ENCODE assay signal across 20 cellular contexts in the genomic region with DNA sequence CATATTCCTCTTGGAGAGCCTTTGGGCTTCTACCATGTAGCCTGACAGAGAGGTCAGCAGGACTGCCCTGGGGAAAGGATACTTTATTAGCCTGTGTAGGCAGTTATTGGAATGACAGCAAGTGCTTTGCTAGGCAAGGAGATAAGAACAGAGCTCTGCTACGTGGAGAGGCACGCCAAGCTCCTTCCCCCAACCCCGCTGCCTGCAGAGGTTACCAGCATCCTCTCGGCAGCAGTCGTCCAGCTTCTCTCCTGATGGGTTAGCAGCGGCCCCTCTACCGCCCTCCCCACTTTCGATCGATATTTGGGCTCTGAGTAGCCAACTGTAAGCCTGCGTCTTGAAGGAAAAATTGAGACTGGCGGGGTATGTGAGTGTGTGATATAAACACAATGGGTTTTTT.
A peak's percentile ranks its signal among the peaks of the same experiment; 100 is the strongest.
DNase-seq lines count a peak whose midpoint lies in the region; ATAC-seq, FAIRE-seq and TF ChIP-seq lines count a peak whose summit lies in the region.
"Had no signal": no experiment of that assay in that cellular context is flagged by ENCODE, and none has a peak within 500 bp of the region (broad histone marks: within the 10 kb centered on the region; RNA-seq: fewer than 3 reads in every experiment).

No MANE protein-coding gene starts in this region.

- no peaks in the 10 kb centered on the region for H3K27me3 ChIP-seq in BLaER1 treated with 17β-estradiol and CSF1 and Interleukin-3, amounts not matched to agents 10 nM and 100 nM
- no peaks in the 10 kb centered on the region for H3K27me3 ChIP-seq in K562 (ENCODE audit: control insufficient read depth in 2 of 2, insufficient read depth in 2 of 2, low read length in 2 of 2)
- H3K27me3 ChIP-seq: breast epithelium, neural progenitor cell, vagina had no signal

- no peak overlapping the region for H3K4me3 Mint-ChIP-seq in stimulated activated memory B cell treated with anti-CD40 and anti-IgM and Interleukin-4, amounts not matched to agents 10 μg/mL and 1 μg/mL and 100 μg/mL, for 72 hours
- H3K4me3 Mint-ChIP-seq: activated CD4-positive, alpha-beta T cell treated with anti-CD3 and anti-CD28 coated beads for 36 hours; neural progenitor cell had no signal

- DNase-seq in K562 (ENCODE audit: extremely low read depth in 1 of 4, low spot score in 3 of 4) (peak; percentile 74 to 87 (median 82)), kidney (no peak), SKM-1 treated with dmso at 0.1 percent for 144 hours (lab: John Stamatoyannopoulos, UW; ENCODE audit: unreplicated experiment) (no peak), glomerular visceral epithelial cell (ENCODE audit: extremely low spot score) (no peak), UCSD-AML1 (lab: John Stamatoyannopoulos, UW; ENCODE audit: unreplicated experiment) (no peak), NCI-H1436 treated with DMSO at 0.1 percent for 48 hours (lab: John Stamatoyannopoulos, UW) (no peak)
- DNase-seq: activated CD4-positive, alpha-beta T cell treated with anti-CD3 and anti-CD28 coated beads for 36 hours; HCEC 1CT; IMR-90; NCI-H748 treated with DMSO at 0.1 percent for 48 hours; stimulated activated CD4-positive, alpha-beta T cell treated with anti-CD3 and anti-CD28 coated beads, Interleukin-2, amount 100 ng/mL, for 48 hours; T-helper 1 cell had no signal

- POLR2A ChIA-PET in K562 (lab: Yijun Ruan, JAX): interaction anchor here (0.6 to 4.1 kb wide), 8 partner anchors 10 to 120 kb away, joined by 3 to 38 read pairs (median 5); no protein-coding TSS in a partner anchor

- peaks cover 33 to 73% (median 54%) of the 10 kb centered on the region in 11 experiments for H3K36me3 ChIP-seq in BLaER1 treated with 17β-estradiol and CSF1 and Interleukin-3, amounts not matched to agents 10 nM and 100 nM
- H3K36me3 ChIP-seq in K562 (ENCODE audit: control insufficient read depth, insufficient read depth, low read length) (peaks cover 35% of the 10 kb centered on the region), kidney (ENCODE audit: control insufficient read depth in 1 of 2, insufficient read depth in 2 of 2, low read length in 2 of 2) (peaks cover 0 to 3% of the 10 kb centered on the region in 2 donors)
- H3K36me3 ChIP-seq: breast epithelium, neural progenitor cell had no signal

- H3K4me2 ChIP-seq in BLaER1 treated with 17β-estradiol and CSF1 and Interleukin-3, amounts not matched to agents 10 nM and 100 nM: peak overlapping the region; percentile 10 to 64 (median 47); a peak in 18 of 22 replicates
- peak overlapping the region; percentile 79 for H3K4me2 ChIP-seq in K562 (ENCODE audit: insufficient read depth, low read length)
- H3K4me2 ChIP-seq: neural progenitor cell had no signal

- peak; percentile 47; the same call in 1 of the 2 replicates for TF ChIP-seq EP300 in K562 (IDR thresholded peaks at IDR 0.05; ENCODE audit: low read length)

- H4K20me1 ChIP-seq in BLaER1 treated with 17β-estradiol and CSF1 and Interleukin-3, amounts not matched to agents 10 nM and 100 nM: no peaks in the 10 kb centered on the region; a peak in 1 of 22 replicates
- H4K20me1 ChIP-seq in K562 (replicated peaks; ENCODE audit: control insufficient read depth, insufficient read depth, low read length): no peaks in the 10 kb centered on the region

- peak overlapping the region; percentile 59 for H3K27ac Mint-ChIP-seq in stimulated activated memory B cell treated with anti-CD40 and anti-IgM and Interleukin-4, amounts not matched to agents 10 μg/mL and 1 μg/mL and 100 μg/mL, for 72 hours
- H3K27ac Mint-ChIP-seq: activated CD4-positive, alpha-beta T cell treated with anti-CD3 and anti-CD28 coated beads for 36 hours; neural progenitor cell had no signal

- H3K4me1 ChIP-seq in BLaER1 treated with 17β-estradiol and CSF1 and Interleukin-3, amounts not matched to agents 10 nM and 100 nM: peaks cover 16 to 31% (median 25%) of the 10 kb centered on the region in 10 experiments
- H3K4me1 ChIP-seq in K562 (replicated peaks in 1 of 2; ENCODE audit: control insufficient read depth in 2 of 2, insufficient read depth in 2 of 2, low read length in 2 of 2) (peaks cover 28 to 46% of the 10 kb centered on the region in 2 experiments), kidney (ENCODE audit: control insufficient read depth in 1 of 2, insufficient read depth in 1 of 2, low read depth in 1 of 2, low read length in 2 of 2) (peaks cover 13 to 26% of the 10 kb centered on the region in 2 donors)
- H3K4me1 ChIP-seq: breast epithelium, neural progenitor cell had no signal

- no peaks in the 10 kb centered on the region for H3K27me3 Mint-ChIP-seq in stimulated activated memory B cell treated with anti-CD40 and anti-IgM and Interleukin-4, amounts not matched to agents 10 μg/mL and 1 μg/mL and 100 μg/mL, for 72 hours
- H3K27me3 Mint-ChIP-seq: activated CD4-positive, alpha-beta T cell treated with anti-CD3 and anti-CD28 coated beads for 36 hours had no signal

- ATAC-seq in K562: peak; percentile 86
- ATAC-seq in stimulated activated memory B cell treated with anti-CD40 and anti-IgM and Interleukin-4, amounts not matched to agents 10 μg/mL and 1 μg/mL and 100 μg/mL, for 72 hours: no peak
- ATAC-seq: activated CD4-positive, alpha-beta T cell treated with anti-CD3 and anti-CD28 coated beads for 36 hours; activated naive CD4-positive, alpha-beta T cell treated with anti-CD3 and anti-CD28 coated beads, Interleukin-2, amount 50 U/mL, for 72 hours had no signal

- H3K9me1 ChIP-seq in K562 (ENCODE audit: control insufficient read depth, insufficient read depth, low read length): peaks cover 3% of the 10 kb centered on the region

- no peaks in the 10 kb centered on the region for H3K9me3 Mint-ChIP-seq in stimulated activated memory B cell treated with anti-CD40 and anti-IgM and Interleukin-4, amounts not matched to agents 10 μg/mL and 1 μg/mL and 100 μg/mL, for 72 hours
- H3K9me3 Mint-ChIP-seq: activated naive CD4-positive, alpha-beta T cell treated with anti-CD3 and anti-CD28 coated beads, Interleukin-2, amount 50 U/mL, for 72 hours had no signal

- TF ChIP-seq CTCF in K562 (IDR thresholded peaks at IDR 0.05 in 2 of 3, conservative IDR thresholded peaks at IDR 0.05 in 1 of 3; ENCODE audit: insufficient read depth in 2 of 3, low read depth in 1 of 3, low read length in 3 of 3) (0 out of 6 replicates have a peak, but pooled peaks of 1 of the 3 experiments have one; percentile 1), kidney (IDR thresholded peaks at IDR 0.05; ENCODE audit: borderline replicate concordance, extremely low read depth, insufficient read depth) (no peak)

- peak in 1 of 2 experiments; percentile 20; a peak in 2 of 4 replicates for TF ChIP-seq RAD21 in K562 (CRISPR knock-in tag; conservative IDR thresholded peaks at IDR 0.05 in 1 of 2, IDR thresholded peaks at IDR 0.05 in 1 of 2)

- peaks cover 45% of the 10 kb centered on the region for H3K36me3 Mint-ChIP-seq in stimulated activated memory B cell treated with anti-CD40 and anti-IgM and Interleukin-4, amounts not matched to agents 10 μg/mL and 1 μg/mL and 100 μg/mL, for 72 hours

- peaks cover 17% of the 10 kb centered on the region for H3K4me1 Mint-ChIP-seq in stimulated activated memory B cell treated with anti-CD40 and anti-IgM and Interleukin-4, amounts not matched to agents 10 μg/mL and 1 μg/mL and 100 μg/mL, for 72 hours
- H3K4me1 Mint-ChIP-seq: neural progenitor cell had no signal

- BruUV-seq in K562 (replicated peaks; lab: Mats Ljungman, UMichigan): no TSS peak

- in situ Hi-C loops in K562 (cut with MboI): no loop called here

- no peak overlapping the region for H3K9ac ChIP-seq in BLaER1 treated with 17β-estradiol and CSF1 and Interleukin-3, amounts not matched to agents 10 nM and 100 nM
- H3K9ac ChIP-seq in K562 (ENCODE audit: insufficient read depth in 1 of 2, low read depth in 2 of 2, low read length in 2 of 2): peak overlapping the region; percentile 67 to 85
- peak overlapping the region in 1 of 2 donors; percentile 14 for H3K9ac ChIP-seq in kidney (ENCODE audit: low read length in 2 of 2)
- H3K9ac ChIP-seq: neural progenitor cell had no signal

- intact Hi-C loops in K562 (cut with micrococcal nuclease): loop anchor here (1.0 kb wide), 1 partner anchor 17 kb away; no protein-coding TSS in a partner anchor
- intact Hi-C loops in kidney (cut with DNase I): no loop called here

- peak; percentile 82 for FAIRE-seq in K562 (lab: Jason Lieb, UNC)
- no peak for FAIRE-seq in kidney (lab: Jason Lieb, UNC)
- FAIRE-seq: RCC 7860 had no signal

- H3K9me3 ChIP-seq in BLaER1 treated with 17β-estradiol and CSF1 and Interleukin-3, amounts not matched to agents 10 nM and 100 nM (replicated peaks in 1 of 11): peaks cover 0 to 5% (median 0%) of the 10 kb centered on the region in 11 experiments; a peak in 2 of 22 replicates
- no peaks in the 10 kb centered on the region for H3K9me3 ChIP-seq in K562 (replicated peaks; ENCODE audit: control insufficient read depth, insufficient read depth, low read depth, low read length)
- H3K9me3 ChIP-seq in kidney (ENCODE audit: control insufficient read depth in 1 of 2, low read length in 2 of 2): no peaks in the 10 kb centered on the region
- H3K9me3 ChIP-seq: breast epithelium, vagina had no signal

- H3K79me2 ChIP-seq in K562 (ENCODE audit: control insufficient read depth, insufficient read depth, low read length): peaks cover 10% of the 10 kb centered on the region; the same call in 1 of the 3 replicates

- CTCF ChIA-PET in K562 (lab: Yijun Ruan, JAX; ENCODE audit: low intra/inter-chr PET ratio): no interaction called here

- H3K4me3 ChIP-seq in BLaER1 treated with 17β-estradiol and CSF1 and Interleukin-3, amounts not matched to agents 10 nM and 100 nM: no peak overlapping the region
- no peak overlapping the region for H3K4me3 ChIP-seq in K562
- no peak overlapping the region for H3K4me3 ChIP-seq in kidney (ENCODE audit: low read length in 2 of 2)
- H3K4me3 ChIP-seq: breast epithelium, lung, neural progenitor cell, vagina had no signal

- TF ChIP-seq POLR2A in K562 (conservative IDR thresholded peaks at IDR 0.05): 0 out of 2 replicates have a peak, but pooled peaks have one; percentile 46

- 2% methylated on average over 11 of the region's 11 CpGs for WGBS in K562 (ENCODE audit: insufficient coverage, low coverage, missing lambda C conversion rate)

- peak overlapping the region; percentile 61 for H2AFZ ChIP-seq in K562 (ENCODE audit: low read depth, low read length)
- H2AFZ ChIP-seq: neural progenitor cell had no signal

- H3K27ac ChIP-seq in BLaER1 treated with 17β-estradiol and CSF1 and Interleukin-3, amounts not matched to agents 10 nM and 100 nM: peak overlapping the region in 3 of 11 experiments; percentile 1 to 19 (median 4); a peak in 1 of 22 replicates
- H3K27ac ChIP-seq in K562 (ENCODE audit: extremely low read depth, low read depth, low read length) (peak overlapping the region; percentile 87), kidney (ENCODE audit: low read depth in 2 of 2, low read length in 2 of 2) (peak overlapping the region; percentile 66 to 75)
- H3K27ac ChIP-seq: neural progenitor cell, vagina had no signal

TF ChIP-seq in K562, 482 proteins besides CTCF, POLR2A, EP300 and RAD21 (continues in another document):
- TF ChIP-seq XRCC3 (IDR thresholded peaks at IDR 0.05) (no peak), GABPA (tag; conservative IDR thresholded peaks at IDR 0.05; ENCODE audit: low read depth) (no peak), NCOA4 (IDR thresholded peaks at IDR 0.05; ENCODE audit: partially characterized antibody) (no peak), KDM1A (IDR thresholded peaks at IDR 0.05) (peak in 1 of 2 experiments; percentile 5; a peak in 1 of 4 replicates)

Comparison
In these comparisons a context has a peak if more than half of its experiments do, and no peak if none do; other contexts are left out.
1. H3K9ac ChIP-seq: peak in K562 (2 of 2); none in BLaER1 treated with 17β-estradiol and CSF1 and Interleukin-3, amounts not matched to agents 10 nM and 100 nM (0 of 11).
2. DNase-seq: peak in K562 (4 of 4); none in kidney (single experiment), SKM-1 treated with dmso at 0.1 percent for 144 hours (single experiment), glomerular visceral epithelial cell (single experiment), UCSD-AML1 (single experiment) and NCI-H1436 treated with DMSO at 0.1 percent for 48 hours (single experiment).